33 cellular contexts compared by ENCODE assay signal in the genomic region with DNA sequence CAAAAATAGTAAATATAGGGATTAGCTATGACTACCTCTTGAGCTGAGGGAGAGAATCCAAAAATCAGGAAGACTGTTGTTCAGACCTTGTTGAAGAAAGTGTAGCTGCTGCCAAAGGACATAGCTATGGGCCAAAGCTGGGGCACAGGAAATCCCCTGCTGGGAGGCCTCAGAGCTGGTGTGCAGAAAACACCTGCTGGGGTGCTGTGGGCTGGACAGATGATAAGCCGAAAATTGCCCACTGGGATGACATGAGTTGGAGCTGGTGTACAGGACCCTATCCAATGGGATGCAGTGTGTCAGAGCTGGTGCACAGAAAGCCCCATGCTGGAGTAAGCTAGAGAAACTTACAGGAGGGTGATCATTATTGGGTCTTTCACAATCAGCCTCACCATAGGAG.
"Had no signal": no experiment of that assay in that cellular context is flagged by ENCODE, and none has a peak within 500 bp of the region (broad histone marks: within the 10 kb centered on the region; RNA-seq: fewer than 3 reads in every experiment).

No MANE protein-coding gene starts in this region.

- H3K27ac Mint-ChIP-seq: activated CD4-positive, alpha-beta memory T cell treated with anti-CD3 and anti-CD28 coated beads, Interleukin-2, amount 10 ng/mL, durations not matched to agents 7 days and 5 days; activated CD4-positive, alpha-beta T cell treated with anti-CD3 and anti-CD28 coated beads, Interleukin-2, amount 10 ng/mL, durations not matched to agents 7 days and 5 days; activated naive CD4-positive, alpha-beta T cell treated with anti-CD3 and anti-CD28 coated beads, Interleukin-2, amount 10 ng/mL, durations not matched to agents 7 days and 5 days; activated naive CD4-positive, alpha-beta T cell treated with anti-CD3 and anti-CD28 coated beads, Interleukin-2, amount 50 U/mL, for 72 hours; activated naive CD8-positive, alpha-beta T cell treated with anti-CD3 and anti-CD28 coated beads, Interleukin-2, amount 10 ng/mL, durations not matched to agents 7 days and 5 days; activated T-cell treated with anti-CD3 and anti-CD28 coated beads, Interleukin-2, amount 50 U/mL, for 24 hours; activated T-cell treated with anti-CD3 and anti-CD28 coated beads, Interleukin-2, amount 50 U/mL, for 72 hours; effector memory CD8-positive, alpha-beta T cell; T-helper 17 cell; T-helper 2 cell treated with Interferon-gamma antibody and Interleukin-4, amounts not matched to agents 5 μg/mL and 100 μg/mL, for 36 hours had no signal

- H3K27me3 Mint-ChIP-seq: activated CD4-positive, alpha-beta memory T cell treated with anti-CD3 and anti-CD28 coated beads, Interleukin-2, amount 10 ng/mL, durations not matched to agents 7 days and 5 days; activated CD4-positive, alpha-beta T cell treated with anti-CD3 and anti-CD28 coated beads, Interleukin-2, amount 10 ng/mL, durations not matched to agents 7 days and 5 days; activated naive CD4-positive, alpha-beta T cell treated with anti-CD3 and anti-CD28 coated beads, Interleukin-2, amount 10 ng/mL, durations not matched to agents 7 days and 5 days; activated naive CD8-positive, alpha-beta T cell treated with anti-CD3 and anti-CD28 coated beads, Interleukin-2, amount 10 ng/mL, durations not matched to agents 7 days and 5 days; activated T-cell treated with anti-CD3 and anti-CD28 coated beads, Interleukin-2, amount 50 U/mL, for 24 hours; central memory CD8-positive, alpha-beta T cell; effector memory CD8-positive, alpha-beta T cell; T-helper 17 cell had no signal

- H3K9me3 Mint-ChIP-seq: activated CD4-positive, alpha-beta memory T cell treated with anti-CD3 and anti-CD28 coated beads, Interleukin-2, amount 10 ng/mL, durations not matched to agents 7 days and 5 days; activated CD4-positive, alpha-beta T cell treated with anti-CD3 and anti-CD28 coated beads, Interleukin-2, amount 10 ng/mL, durations not matched to agents 7 days and 5 days; activated naive CD4-positive, alpha-beta T cell treated with anti-CD3 and anti-CD28 coated beads, Interleukin-2, amount 10 ng/mL, durations not matched to agents 7 days and 5 days; activated naive CD4-positive, alpha-beta T cell treated with anti-CD3 and anti-CD28 coated beads, Interleukin-2, amount 50 U/mL, for 72 hours; activated naive CD8-positive, alpha-beta T cell treated with anti-CD3 and anti-CD28 coated beads, Interleukin-2, amount 10 ng/mL, durations not matched to agents 7 days and 5 days; activated T-cell treated with anti-CD3 and anti-CD28 coated beads, Interleukin-2, amount 50 U/mL, for 24 hours; activated T-cell treated with anti-CD3 and anti-CD28 coated beads, Interleukin-2, amount 50 U/mL, for 72 hours; central memory CD8-positive, alpha-beta T cell; effector memory CD8-positive, alpha-beta T cell; T-helper 2 cell treated with Interferon-gamma antibody and Interleukin-4, amounts not matched to agents 5 μg/mL and 100 μg/mL, for 36 hours had no signal

- DNase-seq: activated CD4-positive, alpha-beta memory T cell treated with anti-CD3 and anti-CD28 coated beads, Interleukin-2, amount 10 ng/mL, durations not matched to agents 7 days and 5 days; activated CD4-positive, alpha-beta T cell treated with anti-CD3 and anti-CD28 coated beads for 1 hour; activated CD4-positive, alpha-beta T cell treated with anti-CD3 and anti-CD28 coated beads for 4 hours; activated CD4-positive, alpha-beta T cell treated with anti-CD3 and anti-CD28 coated beads, Interleukin-2, amount 10 ng/mL, durations not matched to agents 7 days and 5 days; activated CD4-positive, alpha-beta T cell treated with anti-CD3 and anti-CD28 coated beads, Interleukin-2, amount 50 U/mL, for 4 hours; activated CD8-positive, alpha-beta memory T cell treated with anti-CD3 and anti-CD28 coated beads, Interleukin-2, amount 50 U/mL, for 48 hours; activated gamma-delta T cell; activated naive CD4-positive, alpha-beta T cell; activated naive CD4-positive, alpha-beta T cell treated with anti-CD3 and anti-CD28 coated beads, Interleukin-2, amount 10 ng/mL, durations not matched to agents 7 days and 5 days; activated naive CD8-positive, alpha-beta T cell treated with anti-CD3 and anti-CD28 coated beads, Interleukin-2, amount 10 ng/mL, durations not matched to agents 7 days and 5 days; activated T-cell treated with anti-CD3 and anti-CD28 coated beads for 4 hours; activated T-cell treated with anti-CD3 and anti-CD28 coated beads, Interleukin-2, amount 50 U/mL, for 24 hours; activated T-cell treated with anti-CD3 and anti-CD28 coated beads, Interleukin-2, amount 50 U/mL, for 72 hours; brain microvascular endothelial cell; cortex of kidney; dermis blood vessel endothelial cell; effector CD4-positive, alpha-beta T cell; effector memory CD8-positive, alpha-beta T cell; erythroblast; foreskin keratinocyte; gastrocnemius medialis; glutamatergic neuron; T-helper 1 cell; T-helper 17 cell; T1000; WERI-Rb-1 had no signal

- ATAC-seq: activated naive CD4-positive, alpha-beta T cell treated with anti-CD3 and anti-CD28 coated beads, Interleukin-2, amount 50 U/mL, for 72 hours; activated T-cell treated with anti-CD3 and anti-CD28 coated beads, Interleukin-2, amount 50 U/mL, for 72 hours; effector memory CD8-positive, alpha-beta T cell; foreskin keratinocyte; gastrocnemius medialis; T-helper 17 cell had no signal

- H3K4me1 ChIP-seq: esophagus muscularis mucosa, foreskin keratinocyte had no signal

- H3K9me3 ChIP-seq: ascending aorta, esophagus muscularis mucosa, gastrocnemius medialis had no signal

- H3K27ac ChIP-seq: ascending aorta, brain microvascular endothelial cell, esophagus muscularis mucosa, foreskin keratinocyte, gastrocnemius medialis, WERI-Rb-1 had no signal

- H3K36me3 ChIP-seq: brain microvascular endothelial cell had no signal

- FAIRE-seq: bronchial epithelial cell, colon had no signal

- H3K27me3 ChIP-seq: ascending aorta, brain microvascular endothelial cell, esophagus muscularis mucosa, foreskin keratinocyte, gastrocnemius medialis had no signal

- H3K4me1 Mint-ChIP-seq: activated CD4-positive, alpha-beta memory T cell treated with anti-CD3 and anti-CD28 coated beads, Interleukin-2, amount 10 ng/mL, durations not matched to agents 7 days and 5 days; activated CD4-positive, alpha-beta T cell treated with anti-CD3 and anti-CD28 coated beads, Interleukin-2, amount 10 ng/mL, durations not matched to agents 7 days and 5 days; activated naive CD4-positive, alpha-beta T cell treated with anti-CD3 and anti-CD28 coated beads, Interleukin-2, amount 10 ng/mL, durations not matched to agents 7 days and 5 days; activated naive CD8-positive, alpha-beta T cell treated with anti-CD3 and anti-CD28 coated beads, Interleukin-2, amount 10 ng/mL, durations not matched to agents 7 days and 5 days; central memory CD8-positive, alpha-beta T cell had no signal

- H3K4me3 Mint-ChIP-seq: activated CD4-positive, alpha-beta memory T cell treated with anti-CD3 and anti-CD28 coated beads, Interleukin-2, amount 10 ng/mL, durations not matched to agents 7 days and 5 days; activated CD4-positive, alpha-beta T cell treated with anti-CD3 and anti-CD28 coated beads, Interleukin-2, amount 10 ng/mL, durations not matched to agents 7 days and 5 days; activated naive CD4-positive, alpha-beta T cell treated with anti-CD3 and anti-CD28 coated beads, Interleukin-2, amount 10 ng/mL, durations not matched to agents 7 days and 5 days; activated naive CD8-positive, alpha-beta T cell treated with anti-CD3 and anti-CD28 coated beads, Interleukin-2, amount 10 ng/mL, durations not matched to agents 7 days and 5 days; activated T-cell treated with anti-CD3 and anti-CD28 coated beads, Interleukin-2, amount 50 U/mL, for 24 hours; activated T-cell treated with anti-CD3 and anti-CD28 coated beads, Interleukin-2, amount 50 U/mL, for 72 hours; central memory CD8-positive, alpha-beta T cell; effector memory CD8-positive, alpha-beta T cell; T-helper 17 cell; T-helper 2 cell treated with Interferon-gamma antibody and Interleukin-4, amounts not matched to agents 5 μg/mL and 100 μg/mL, for 36 hours had no signal

- H3K36me3 Mint-ChIP-seq: activated naive CD4-positive, alpha-beta T cell treated with anti-CD3 and anti-CD28 coated beads, Interleukin-2, amount 10 ng/mL, durations not matched to agents 7 days and 5 days; activated naive CD4-positive, alpha-beta T cell treated with anti-CD3 and anti-CD28 coated beads, Interleukin-2, amount 50 U/mL, for 72 hours; activated naive CD8-positive, alpha-beta T cell treated with anti-CD3 and anti-CD28 coated beads, Interleukin-2, amount 10 ng/mL, durations not matched to agents 7 days and 5 days had no signal

- H3K4me3 ChIP-seq: ascending aorta, esophagus muscularis mucosa, gastrocnemius medialis had no signal
